Comparison of ENCODE assay signal across 28 cellular contexts in the genomic region with DNA sequence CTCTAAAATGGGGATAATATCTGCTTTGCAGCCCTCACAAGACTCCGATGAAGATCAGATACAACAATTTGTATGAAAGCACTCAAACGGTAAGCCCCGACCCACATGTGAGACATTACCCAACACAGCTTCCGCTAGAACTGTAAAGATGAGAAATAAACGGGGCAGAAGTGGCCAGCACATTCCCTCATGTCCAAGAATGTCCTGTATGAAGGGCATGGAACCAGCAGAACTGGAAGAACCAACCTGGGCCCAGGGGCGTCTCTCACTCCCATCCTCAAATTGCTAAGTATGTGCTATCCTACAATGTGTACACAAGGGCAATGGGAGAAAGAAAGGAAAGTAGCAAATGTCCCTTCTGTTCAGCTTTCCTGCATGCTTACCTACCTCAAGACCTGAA.
"Had no signal": no experiment of that assay in that cellular context is flagged by ENCODE, and none has a peak within 500 bp of the region (broad histone marks: within the 10 kb centered on the region; RNA-seq: fewer than 3 reads in every experiment).

No MANE protein-coding gene starts in this region.

- H3K27ac Mint-ChIP-seq: naive B cell; natural killer cell treated with Interleukin-12 subunit alpha and Interleukin-12 subunit beta and Interleukin-15 and Interleukin-18, amount 100 ng/mL, for 72 hours; nephron progenitor cell; stimulated activated effector memory CD8-positive, alpha-beta T cell treated with anti-CD3 and anti-CD28 coated beads, Interleukin-12 subunit alpha, Interleukin-12 subunit beta, amount 100 ng/mL, for 72 hours; stimulated activated naive B cell treated with anti-CD40 and anti-IgM and Interleukin-4, amounts not matched to agents 10 μg/mL and 1 μg/mL and 100 μg/mL, for 72 hours; stimulated activated naive CD8-positive, alpha-beta T cell treated with anti-CD3 and anti-CD28 coated beads, Interleukin-15, Interleukin-2, amounts not matched to agents 100 ng/mL and 50 ng/mL, for 24 hours; type B pancreatic cell had no signal

- H3K36me3 ChIP-seq: pancreas, right atrium auricular region, thyroid gland, uterus had no signal

- H3K36me3 Mint-ChIP-seq: type B pancreatic cell had no signal

- ATAC-seq: naive thymus-derived CD8-positive, alpha-beta T cell; natural killer cell treated with Interleukin-12 subunit alpha and Interleukin-12 subunit beta and Interleukin-15 and Interleukin-18, amount 100 ng/mL, for 72 hours; pancreas; psoas muscle; right lobe of liver; stimulated activated effector memory CD8-positive, alpha-beta T cell treated with anti-CD3 and anti-CD28 coated beads, Interleukin-12 subunit alpha, Interleukin-12 subunit beta, amount 100 ng/mL, for 72 hours; stimulated activated naive B cell treated with anti-CD40 and anti-IgM and Interleukin-4, amounts not matched to agents 10 μg/mL and 1 μg/mL and 100 μg/mL, for 72 hours; upper lobe of right lung had no signal

- H3K4me3 Mint-ChIP-seq: naive B cell; naive thymus-derived CD8-positive, alpha-beta T cell; natural killer cell treated with Interleukin-12 subunit alpha and Interleukin-12 subunit beta and Interleukin-15 and Interleukin-18, amount 100 ng/mL, for 72 hours; nephron progenitor cell; neural crest cell; stimulated activated effector memory CD8-positive, alpha-beta T cell treated with anti-CD3 and anti-CD28 coated beads, Interleukin-12 subunit alpha, Interleukin-12 subunit beta, amount 100 ng/mL, for 72 hours; stimulated activated naive B cell treated with anti-CD40 and anti-IgM and Interleukin-4, amounts not matched to agents 10 μg/mL and 1 μg/mL and 100 μg/mL, for 72 hours; stimulated activated naive CD8-positive, alpha-beta T cell treated with anti-CD3 and anti-CD28 coated beads, Interleukin-15, Interleukin-2, amounts not matched to agents 100 ng/mL and 50 ng/mL, for 24 hours; type B pancreatic cell had no signal

- H3K4me3 ChIP-seq: pancreas, psoas muscle, right atrium auricular region, right lobe of liver, sigmoid colon, stomach, thoracic aorta, thyroid gland, tibial nerve, upper lobe of right lung, uterus had no signal

- DNase-seq: naive B cell; naive thymus-derived CD8-positive, alpha-beta T cell; nephron progenitor cell; nucleus accumbens; pancreas; psoas muscle; retina; right lobe of liver; sigmoid colon; small intestine; stimulated activated CD4-positive, alpha-beta T cell treated with anti-CD3 and anti-CD28 coated beads, Interleukin-15, amount 100 ng/mL, for 24 hours; stimulated activated CD4-positive, alpha-beta T cell treated with anti-CD3 and anti-CD28 coated beads, Interleukin-2, amount 100 ng/mL, for 24 hours; stimulated activated CD4-positive, alpha-beta T cell treated with anti-CD3 and anti-CD28 coated beads, Interleukin-2, amount 100 ng/mL, for 48 hours; stimulated activated CD4-positive, alpha-beta T cell treated with anti-CD3 and anti-CD28 coated beads, Interleukin-4, amount 100 ng/mL, for 24 hours; stimulated activated naive B cell treated with anti-CD40 and anti-IgM and Interleukin-4, amounts not matched to agents 10 μg/mL and 1 μg/mL and 100 μg/mL, for 72 hours; stimulated activated naive CD4-positive, alpha-beta T cell treated with Interleukin-2 at 50 U/mL for 16 hours; stomach; thyroid gland; upper lobe of right lung; uterus had no signal

- H3K27ac ChIP-seq: pancreas, psoas muscle, right atrium auricular region, right lobe of liver, sigmoid colon, stomach, thoracic aorta, thyroid gland, tibial nerve, upper lobe of right lung, uterus had no signal

- H3K27me3 ChIP-seq: pancreas, right atrium auricular region, right lobe of liver, sigmoid colon, stomach, thyroid gland, tibial nerve, upper lobe of right lung, uterus had no signal

- H3K27me3 Mint-ChIP-seq: naive B cell; naive thymus-derived CD8-positive, alpha-beta T cell; natural killer cell treated with Interleukin-12 subunit alpha and Interleukin-12 subunit beta and Interleukin-15 and Interleukin-18, amount 100 ng/mL, for 72 hours; stimulated activated naive B cell treated with anti-CD40 and anti-IgM and Interleukin-4, amounts not matched to agents 10 μg/mL and 1 μg/mL and 100 μg/mL, for 72 hours; stimulated activated naive CD8-positive, alpha-beta T cell treated with anti-CD3 and anti-CD28 coated beads, Interleukin-15, Interleukin-2, amounts not matched to agents 100 ng/mL and 50 ng/mL, for 24 hours; type B pancreatic cell had no signal

- H3K9me3 ChIP-seq: pancreas, psoas muscle, right atrium auricular region, right lobe of liver, sigmoid colon, stomach, thoracic aorta, thyroid gland, tibial nerve, upper lobe of right lung, uterus had no signal

- H3K9me3 Mint-ChIP-seq: naive B cell; naive thymus-derived CD8-positive, alpha-beta T cell; natural killer cell treated with Interleukin-12 subunit alpha and Interleukin-12 subunit beta and Interleukin-15 and Interleukin-18, amount 100 ng/mL, for 72 hours; neural crest cell; stimulated activated effector memory CD8-positive, alpha-beta T cell treated with anti-CD3 and anti-CD28 coated beads, Interleukin-12 subunit alpha, Interleukin-12 subunit beta, amount 100 ng/mL, for 72 hours; stimulated activated naive CD8-positive, alpha-beta T cell treated with anti-CD3 and anti-CD28 coated beads, Interleukin-15, Interleukin-2, amounts not matched to agents 100 ng/mL and 50 ng/mL, for 24 hours; type B pancreatic cell had no signal

- H3K4me1 Mint-ChIP-seq: naive thymus-derived CD8-positive, alpha-beta T cell; nephron progenitor cell; neural crest cell; stimulated activated effector memory CD8-positive, alpha-beta T cell treated with anti-CD3 and anti-CD28 coated beads, Interleukin-12 subunit alpha, Interleukin-12 subunit beta, amount 100 ng/mL, for 72 hours; stimulated activated naive B cell treated with anti-CD40 and anti-IgM and Interleukin-4, amounts not matched to agents 10 μg/mL and 1 μg/mL and 100 μg/mL, for 72 hours had no signal

- H3K4me1 ChIP-seq: pancreas, psoas muscle, right atrium auricular region, right lobe of liver, sigmoid colon, stomach, thyroid gland, tibial nerve, upper lobe of right lung, uterus had no signal
